Comparison of ENCODE assay signal across 1 cellular context in the genomic region with DNA sequence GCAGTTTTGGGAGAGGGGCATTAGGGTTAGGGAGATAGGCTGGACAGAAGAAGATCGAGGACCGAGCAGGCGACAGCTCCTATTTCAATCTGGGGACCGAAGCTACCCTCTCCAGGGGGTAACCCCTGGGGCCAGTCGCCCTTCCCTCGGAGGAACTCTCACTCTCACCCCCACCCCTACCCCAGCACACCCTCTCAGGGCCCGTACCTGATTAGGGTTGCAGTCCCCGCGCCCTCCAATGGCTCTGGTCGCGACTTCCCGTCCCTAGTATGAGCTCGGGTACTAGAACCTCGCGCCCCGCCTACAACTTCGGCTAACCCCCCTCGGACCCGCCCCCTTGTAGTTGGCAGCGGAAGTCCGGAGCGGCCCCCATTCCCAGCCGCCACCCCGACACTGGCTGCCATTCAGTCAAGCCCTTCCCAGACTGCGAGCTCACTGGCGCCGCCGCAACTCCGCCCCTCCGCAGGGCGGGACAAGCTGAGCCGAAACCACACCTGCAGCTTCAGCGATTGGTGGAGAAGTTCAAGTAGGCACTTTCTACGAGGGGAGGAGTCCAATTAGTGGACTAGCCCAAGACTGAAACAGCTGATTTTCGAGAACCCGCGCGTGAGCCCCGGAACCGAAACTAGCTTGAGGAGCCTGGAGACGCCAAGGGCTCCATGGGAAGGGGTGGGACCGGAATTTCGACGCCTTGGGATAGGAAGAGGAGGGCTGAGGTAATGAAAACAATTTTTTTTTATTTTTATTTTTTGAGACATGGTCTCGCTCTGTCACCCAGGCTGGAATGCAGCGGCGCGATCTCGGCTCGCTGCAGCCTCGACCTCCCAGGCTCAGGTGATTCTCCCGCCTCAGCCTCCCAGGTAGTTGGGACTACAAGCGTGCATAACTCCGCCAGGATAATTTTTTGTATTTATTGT.
TF ChIP-seq lines count a peak whose summit lies in the region.

A gene (minus strand): TSS at position 257 of the 917 bp plus-strand sequence. CDS start 3,536 bp downstream, outside the sequence.

TF ChIP-seq in WTC11, 78 proteins besides CTCF, POLR2A, EP300 and RAD21 (continued from another document):
- TF ChIP-seq ZNF121 (CRISPR knock-in tag; IDR thresholded peaks at IDR 0.05) (no peak), MXD4 (CRISPR knock-in tag; IDR thresholded peaks at IDR 0.05; ENCODE audit: borderline replicate concordance) (no peak), ESRRA (CRISPR knock-in tag; IDR thresholded peaks at IDR 0.05; ENCODE audit: borderline replicate concordance) (no peak), OVOL2 (CRISPR knock-in tag; IDR thresholded peaks at IDR 0.05; ENCODE audit: borderline replicate concordance) (no peak), CBFB (CRISPR knock-in tag; IDR thresholded peaks at IDR 0.05; ENCODE audit: low read depth) (no peak), ZNF416 (CRISPR knock-in tag; IDR thresholded peaks at IDR 0.05) (no peak), SMAD3 (CRISPR knock-in tag; IDR thresholded peaks at IDR 0.05; ENCODE audit: borderline replicate concordance) (peak; percentile 16; the same call in 1 of the 2 replicates), NR3C1 (CRISPR knock-in tag; conservative IDR thresholded peaks at IDR 0.05; ENCODE audit: low read depth) (no peak), FOXJ3 (CRISPR knock-in tag; IDR thresholded peaks at IDR 0.05; ENCODE audit: borderline replicate concordance) (no peak), ZNF317 (CRISPR knock-in tag; IDR thresholded peaks at IDR 0.05; ENCODE audit: borderline replicate concordance, low read depth) (no peak), ZNF263 (CRISPR knock-in tag; IDR thresholded peaks at IDR 0.05; ENCODE audit: low read depth) (no peak), FOXP1 (CRISPR knock-in tag; IDR thresholded peaks at IDR 0.05; ENCODE audit: borderline replicate concordance) (no peak), TP53 (CRISPR knock-in tag; IDR thresholded peaks at IDR 0.05) (no peak), GABPB1 (CRISPR knock-in tag; IDR thresholded peaks at IDR 0.05) (peak; percentile 69; the same call in 1 of the 2 replicates)
- TF ChIP-seq, protein P1, sequence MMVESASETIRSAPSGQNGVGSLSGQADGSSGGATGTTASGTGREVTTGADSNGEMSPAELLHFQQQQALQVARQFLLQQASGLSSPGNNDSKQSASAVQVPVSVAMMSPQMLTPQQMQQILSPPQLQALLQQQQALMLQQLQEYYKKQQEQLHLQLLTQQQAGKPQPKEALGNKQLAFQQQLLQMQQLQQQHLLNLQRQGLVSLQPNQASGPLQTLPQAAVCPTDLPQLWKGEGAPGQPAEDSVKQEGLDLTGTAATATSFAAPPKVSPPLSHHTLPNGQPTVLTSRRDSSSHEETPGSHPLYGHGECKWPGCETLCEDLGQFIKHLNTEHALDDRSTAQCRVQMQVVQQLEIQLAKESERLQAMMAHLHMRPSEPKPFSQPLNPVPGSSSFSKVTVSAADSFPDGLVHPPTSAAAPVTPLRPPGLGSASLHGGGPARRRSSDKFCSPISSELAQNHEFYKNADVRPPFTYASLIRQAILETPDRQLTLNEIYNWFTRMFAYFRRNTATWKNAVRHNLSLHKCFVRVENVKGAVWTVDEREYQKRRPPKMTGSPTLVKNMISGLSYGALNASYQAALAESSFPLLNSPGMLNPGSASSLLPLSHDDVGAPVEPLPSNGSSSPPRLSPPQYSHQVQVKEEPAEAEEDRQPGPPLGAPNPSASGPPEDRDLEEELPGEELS (CRISPR knock-in tag; IDR thresholded peaks at IDR 0.05) = no peak
- TF ChIP-seq, protein P2, sequence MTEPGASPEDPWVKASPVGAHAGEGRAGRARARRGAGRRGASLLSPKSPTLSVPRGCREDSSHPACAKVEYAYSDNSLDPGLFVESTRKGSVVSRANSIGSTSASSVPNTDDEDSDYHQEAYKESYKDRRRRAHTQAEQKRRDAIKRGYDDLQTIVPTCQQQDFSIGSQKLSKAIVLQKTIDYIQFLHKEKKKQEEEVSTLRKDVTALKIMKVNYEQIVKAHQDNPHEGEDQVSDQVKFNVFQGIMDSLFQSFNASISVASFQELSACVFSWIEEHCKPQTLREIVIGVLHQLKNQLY (CRISPR knock-in tag; IDR thresholded peaks at IDR 0.05) = no peak
- TF ChIP-seq, protein P3, sequence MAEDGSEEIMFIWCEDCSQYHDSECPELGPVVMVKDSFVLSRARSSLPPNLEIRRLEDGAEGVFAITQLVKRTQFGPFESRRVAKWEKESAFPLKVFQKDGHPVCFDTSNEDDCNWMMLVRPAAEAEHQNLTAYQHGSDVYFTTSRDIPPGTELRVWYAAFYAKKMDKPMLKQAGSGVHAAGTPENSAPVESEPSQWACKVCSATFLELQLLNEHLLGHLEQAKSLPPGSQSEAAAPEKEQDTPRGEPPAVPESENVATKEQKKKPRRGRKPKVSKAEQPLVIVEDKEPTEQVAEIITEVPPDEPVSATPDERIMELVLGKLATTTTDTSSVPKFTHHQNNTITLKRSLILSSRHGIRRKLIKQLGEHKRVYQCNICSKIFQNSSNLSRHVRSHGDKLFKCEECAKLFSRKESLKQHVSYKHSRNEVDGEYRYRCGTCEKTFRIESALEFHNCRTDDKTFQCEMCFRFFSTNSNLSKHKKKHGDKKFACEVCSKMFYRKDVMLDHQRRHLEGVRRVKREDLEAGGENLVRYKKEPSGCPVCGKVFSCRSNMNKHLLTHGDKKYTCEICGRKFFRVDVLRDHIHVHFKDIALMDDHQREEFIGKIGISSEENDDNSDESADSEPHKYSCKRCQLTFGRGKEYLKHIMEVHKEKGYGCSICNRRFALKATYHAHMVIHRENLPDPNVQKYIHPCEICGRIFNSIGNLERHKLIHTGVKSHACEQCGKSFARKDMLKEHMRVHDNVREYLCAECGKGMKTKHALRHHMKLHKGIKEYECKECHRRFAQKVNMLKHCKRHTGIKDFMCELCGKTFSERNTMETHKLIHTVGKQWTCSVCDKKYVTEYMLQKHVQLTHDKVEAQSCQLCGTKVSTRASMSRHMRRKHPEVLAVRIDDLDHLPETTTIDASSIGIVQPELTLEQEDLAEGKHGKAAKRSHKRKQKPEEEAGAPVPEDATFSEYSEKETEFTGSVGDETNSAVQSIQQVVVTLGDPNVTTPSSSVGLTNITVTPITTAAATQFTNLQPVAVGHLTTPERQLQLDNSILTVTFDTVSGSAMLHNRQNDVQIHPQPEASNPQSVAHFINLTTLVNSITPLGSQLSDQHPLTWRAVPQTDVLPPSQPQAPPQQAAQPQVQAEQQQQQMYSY (CRISPR knock-in tag; IDR thresholded peaks at IDR 0.05) = no peak
- TF ChIP-seq, protein P4, sequence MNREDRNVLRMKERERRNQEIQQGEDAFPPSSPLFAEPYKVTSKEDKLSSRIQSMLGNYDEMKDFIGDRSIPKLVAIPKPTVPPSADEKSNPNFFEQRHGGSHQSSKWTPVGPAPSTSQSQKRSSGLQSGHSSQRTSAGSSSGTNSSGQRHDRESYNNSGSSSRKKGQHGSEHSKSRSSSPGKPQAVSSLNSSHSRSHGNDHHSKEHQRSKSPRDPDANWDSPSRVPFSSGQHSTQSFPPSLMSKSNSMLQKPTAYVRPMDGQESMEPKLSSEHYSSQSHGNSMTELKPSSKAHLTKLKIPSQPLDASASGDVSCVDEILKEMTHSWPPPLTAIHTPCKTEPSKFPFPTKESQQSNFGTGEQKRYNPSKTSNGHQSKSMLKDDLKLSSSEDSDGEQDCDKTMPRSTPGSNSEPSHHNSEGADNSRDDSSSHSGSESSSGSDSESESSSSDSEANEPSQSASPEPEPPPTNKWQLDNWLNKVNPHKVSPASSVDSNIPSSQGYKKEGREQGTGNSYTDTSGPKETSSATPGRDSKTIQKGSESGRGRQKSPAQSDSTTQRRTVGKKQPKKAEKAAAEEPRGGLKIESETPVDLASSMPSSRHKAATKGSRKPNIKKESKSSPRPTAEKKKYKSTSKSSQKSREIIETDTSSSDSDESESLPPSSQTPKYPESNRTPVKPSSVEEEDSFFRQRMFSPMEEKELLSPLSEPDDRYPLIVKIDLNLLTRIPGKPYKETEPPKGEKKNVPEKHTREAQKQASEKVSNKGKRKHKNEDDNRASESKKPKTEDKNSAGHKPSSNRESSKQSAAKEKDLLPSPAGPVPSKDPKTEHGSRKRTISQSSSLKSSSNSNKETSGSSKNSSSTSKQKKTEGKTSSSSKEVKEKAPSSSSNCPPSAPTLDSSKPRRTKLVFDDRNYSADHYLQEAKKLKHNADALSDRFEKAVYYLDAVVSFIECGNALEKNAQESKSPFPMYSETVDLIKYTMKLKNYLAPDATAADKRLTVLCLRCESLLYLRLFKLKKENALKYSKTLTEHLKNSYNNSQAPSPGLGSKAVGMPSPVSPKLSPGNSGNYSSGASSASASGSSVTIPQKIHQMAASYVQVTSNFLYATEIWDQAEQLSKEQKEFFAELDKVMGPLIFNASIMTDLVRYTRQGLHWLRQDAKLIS (CRISPR knock-in tag; IDR thresholded peaks at IDR 0.05; ENCODE audit: borderline replicate concordance) = no peak
- TF ChIP-seq, protein P5, sequence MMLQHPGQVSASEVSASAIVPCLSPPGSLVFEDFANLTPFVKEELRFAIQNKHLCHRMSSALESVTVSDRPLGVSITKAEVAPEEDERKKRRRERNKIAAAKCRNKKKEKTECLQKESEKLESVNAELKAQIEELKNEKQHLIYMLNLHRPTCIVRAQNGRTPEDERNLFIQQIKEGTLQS (CRISPR knock-in tag; conservative IDR thresholded peaks at IDR 0.05) = no peak
- TF ChIP-seq, protein P6, sequence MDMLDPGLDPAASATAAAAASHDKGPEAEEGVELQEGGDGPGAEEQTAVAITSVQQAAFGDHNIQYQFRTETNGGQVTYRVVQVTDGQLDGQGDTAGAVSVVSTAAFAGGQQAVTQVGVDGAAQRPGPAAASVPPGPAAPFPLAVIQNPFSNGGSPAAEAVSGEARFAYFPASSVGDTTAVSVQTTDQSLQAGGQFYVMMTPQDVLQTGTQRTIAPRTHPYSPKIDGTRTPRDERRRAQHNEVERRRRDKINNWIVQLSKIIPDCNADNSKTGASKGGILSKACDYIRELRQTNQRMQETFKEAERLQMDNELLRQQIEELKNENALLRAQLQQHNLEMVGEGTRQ (CRISPR knock-in tag; IDR thresholded peaks at IDR 0.05) = no peak
